In the genomic region with DNA sequence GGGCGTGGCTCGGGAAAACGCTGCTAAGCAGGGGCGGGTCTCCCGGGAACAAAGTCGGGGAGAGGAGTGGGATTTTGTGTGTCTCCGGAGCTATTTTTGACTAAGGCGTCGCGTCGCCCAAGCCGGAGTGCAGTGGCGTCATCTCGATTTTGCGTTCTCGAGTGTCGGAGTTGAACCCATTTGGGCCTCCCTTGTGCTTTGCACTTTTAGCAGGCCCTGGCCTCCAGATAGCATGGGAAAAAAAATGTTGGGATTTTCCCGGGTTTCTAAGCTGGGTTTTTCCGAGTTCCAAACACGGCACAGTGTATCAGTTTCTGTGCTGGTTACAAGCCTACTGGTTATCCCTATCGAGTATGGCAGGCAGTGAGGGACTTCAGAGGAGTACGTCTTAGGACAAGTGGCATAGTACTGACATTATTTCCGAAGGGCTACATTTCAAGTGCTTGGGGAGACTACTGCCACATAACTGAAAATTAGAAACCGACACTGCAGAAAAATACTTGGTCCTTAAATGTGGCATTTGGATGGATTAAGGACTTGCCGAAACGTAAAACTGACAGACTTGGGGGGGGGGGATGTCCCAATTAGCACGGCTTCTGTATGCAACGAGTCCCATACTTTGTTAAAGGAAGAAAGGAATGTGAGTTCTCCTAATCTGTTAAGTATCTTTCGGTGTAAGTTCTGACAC, we compare ENCODE assay signal across 1 cellular context.
TF ChIP-seq lines count a peak whose summit lies in the region.

No MANE protein-coding gene starts in this region.

TF ChIP-seq in HepG2, 621 proteins besides CTCF, POLR2A, EP300 and RAD21 (continued from another document and continues in another):
- TF ChIP-seq ARID4A (CRISPR knock-in tag; IDR thresholded peaks at IDR 0.05; ENCODE audit: borderline replicate concordance) (no peak; the same call in 1 of the 2 replicates), ZSCAN29 (CRISPR knock-in tag; conservative IDR thresholded peaks at IDR 0.05) (no peak; the same call in 1 of the 2 replicates), ZNF460 (CRISPR knock-in tag; IDR thresholded peaks at IDR 0.05; ENCODE audit: borderline replicate concordance) (no peak), ZNF430 (CRISPR knock-in tag; IDR thresholded peaks at IDR 0.05) (no peak), ZNF570 (CRISPR knock-in tag; IDR thresholded peaks at IDR 0.05; ENCODE audit: borderline replicate concordance) (no peak), ZBTB44 (CRISPR knock-in tag; IDR thresholded peaks at IDR 0.05) (peak; percentile 16; the same call in 1 of the 2 replicates), ZNF891 (CRISPR knock-in tag; IDR thresholded peaks at IDR 0.05) (no peak), STAT5B (CRISPR knock-in tag; IDR thresholded peaks at IDR 0.05) (no peak), ZMYM4 (CRISPR knock-in tag; IDR thresholded peaks at IDR 0.05) (no peak), RNF219 (CRISPR knock-in tag; IDR thresholded peaks at IDR 0.05) (0 out of 2 replicates have a peak, but pooled peaks have one; percentile 80), ZBTB38 (CRISPR knock-in tag; IDR thresholded peaks at IDR 0.05) (no peak), ZNF274 (CRISPR knock-in tag; IDR thresholded peaks at IDR 0.05) (no peak), ZNF251 (CRISPR knock-in tag; IDR thresholded peaks at IDR 0.05) (no peak), ZNF563 (CRISPR knock-in tag; IDR thresholded peaks at IDR 0.05) (no peak), ZBED4 (CRISPR knock-in tag; IDR thresholded peaks at IDR 0.05; ENCODE audit: borderline replicate concordance) (no peak), KAT7 (CRISPR knock-in tag; IDR thresholded peaks at IDR 0.05; ENCODE audit: borderline replicate concordance) (no peak), SPEN (CRISPR knock-in tag; IDR thresholded peaks at IDR 0.05; ENCODE audit: low read depth) (no peak), ATAD3A (CRISPR knock-in tag; IDR thresholded peaks at IDR 0.05) (no peak), ATF5 (CRISPR knock-in tag; IDR thresholded peaks at IDR 0.05; ENCODE audit: low read depth) (no peak), E2F1 (CRISPR knock-in tag; IDR thresholded peaks at IDR 0.05) (no peak), ZNF878 (CRISPR knock-in tag; IDR thresholded peaks at IDR 0.05) (no peak), ZNF101 (CRISPR knock-in tag; IDR thresholded peaks at IDR 0.05; ENCODE audit: borderline replicate concordance, low read depth) (no peak), TBP (CRISPR knock-in tag; IDR thresholded peaks at IDR 0.05) (no peak), CCDC6 (CRISPR knock-in tag; IDR thresholded peaks at IDR 0.05) (no peak; the same call in 1 of the 2 replicates), ARNTL (CRISPR knock-in tag; IDR thresholded peaks at IDR 0.05) (no peak), HOXA9 (CRISPR knock-in tag; IDR thresholded peaks at IDR 0.05; ENCODE audit: borderline replicate concordance) (no peak; the same call in 1 of the 2 replicates), ZNF747 (CRISPR knock-in tag; IDR thresholded peaks at IDR 0.05; ENCODE audit: borderline replicate concordance) (no peak; the same call in 1 of the 2 replicates), SNRNP70 (IDR thresholded peaks at IDR 0.05; ENCODE audit: low read depth, low read length) (0 out of 2 replicates have a peak, but pooled peaks have one; percentile 62), FOXA3 (CRISPR knock-in tag; IDR thresholded peaks at IDR 0.05) (no peak), ZNF574 (CRISPR knock-in tag; IDR thresholded peaks at IDR 0.05) (no peak; the same call in 1 of the 2 replicates), BRD4 (CRISPR knock-in tag; IDR thresholded peaks at IDR 0.05) (no peak), ELK4 (CRISPR knock-in tag; IDR thresholded peaks at IDR 0.05; ENCODE audit: borderline replicate concordance) (no peak), ZBTB7B (CRISPR knock-in tag; IDR thresholded peaks at IDR 0.05) (no peak), ZNF343 (CRISPR knock-in tag; IDR thresholded peaks at IDR 0.05) (no peak), NFIB (CRISPR knock-in tag; IDR thresholded peaks at IDR 0.05; ENCODE audit: borderline replicate concordance) (no peak), KAT2B (IDR thresholded peaks at IDR 0.05; ENCODE audit: borderline replicate concordance, low read depth, low read length) (no peak), ZKSCAN1 (IDR thresholded peaks at IDR 0.05; ENCODE audit: low read length) (no peak; the same call in 1 of the 2 replicates)
- TF ChIP-seq, protein P1, sequence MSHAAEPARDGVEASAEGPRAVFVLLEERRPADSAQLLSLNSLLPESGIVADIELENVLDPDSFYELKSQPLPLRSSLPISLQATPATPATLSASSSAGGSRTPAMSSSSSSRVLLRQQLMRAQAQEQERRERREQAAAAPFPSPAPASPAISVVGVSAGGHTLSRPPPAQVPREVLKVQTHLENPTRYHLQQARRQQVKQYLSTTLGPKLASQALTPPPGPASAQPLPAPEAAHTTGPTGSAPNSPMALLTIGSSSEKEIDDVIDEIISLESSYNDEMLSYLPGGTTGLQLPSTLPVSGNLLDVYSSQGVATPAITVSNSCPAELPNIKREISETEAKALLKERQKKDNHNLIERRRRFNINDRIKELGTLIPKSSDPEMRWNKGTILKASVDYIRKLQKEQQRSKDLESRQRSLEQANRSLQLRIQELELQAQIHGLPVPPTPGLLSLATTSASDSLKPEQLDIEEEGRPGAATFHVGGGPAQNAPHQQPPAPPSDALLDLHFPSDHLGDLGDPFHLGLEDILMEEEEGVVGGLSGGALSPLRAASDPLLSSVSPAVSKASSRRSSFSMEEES (CRISPR knock-in tag; IDR thresholded peaks at IDR 0.05), result no peak
